ENCODE assay signal across 14 cellular contexts in genomic region chr3:14426305-14426620, GRCh38. TPM values are rescaled to one million over a fixed set of nuclear protein-coding genes. Genes with fewer than 3 reads are reported as not detected.
DNase-seq lines count a peak whose midpoint lies in the region; ATAC-seq and TF ChIP-seq lines count a peak whose summit lies in the region.
"Had no signal": no experiment of that assay in that cellular context is flagged by ENCODE, and none has a peak within 500 bp of the region (broad histone marks: within the 10 kb centered on the region; RNA-seq: fewer than 3 reads in every experiment).

No MANE protein-coding gene starts in this region.

- ATAC-seq in T-cell (replicated peaks in 1 of 4) (peak in 2 of 4 experiments; percentile 4 to 23), GM19023 (IDR thresholded peaks at IDR 0.05; ENCODE audit: unreplicated experiment) (no peak), gastroesophageal sphincter (no peak)

- H3K27ac Mint-ChIP-seq in activated naive CD4-positive, alpha-beta T cell treated with anti-CD3 and anti-CD28 coated beads, Interleukin-2, amount 10 ng/mL, durations not matched to agents 7 days and 5 days = peak overlapping the region; percentile 78
- H3K27ac Mint-ChIP-seq in T-cell = peak overlapping the region; percentile 99
- H3K27ac Mint-ChIP-seq in endothelial cell (ENCODE audit: unreplicated experiment) = peak overlapping the region; percentile 18
- H3K27ac Mint-ChIP-seq in type B pancreatic cell = peak overlapping the region; percentile 60

- H3K4me3 ChIP-seq in gastroesophageal sphincter = no peak overlapping the region
- H3K4me3 ChIP-seq: cardiac muscle cell, GM23248, prostate gland had no signal

- TF ChIP-seq POLR2A in gastroesophageal sphincter (IDR thresholded peaks at IDR 0.05) = no peak

- POLR2A ChIA-PET in T-cell (lab: Charles Lee) = interaction anchor here in 1 of 2 donors (0.6 to 0.9 kb wide), 2 partner anchors 247 to 250 kb away, joined by 3 read pairs; partner anchors contain the start of gene LSM3

- no peak for TF ChIP-seq CTCF in endothelial cell (IDR thresholded peaks at IDR 0.05; ENCODE audit: unreplicated experiment)
- no peak for TF ChIP-seq CTCF in type B pancreatic cell (conservative IDR thresholded peaks at IDR 0.05)
- no peak for TF ChIP-seq CTCF in gastroesophageal sphincter (IDR thresholded peaks at IDR 0.05)

- no peaks in the 10 kb centered on the region for H3K27me3 Mint-ChIP-seq in activated naive CD4-positive, alpha-beta T cell treated with anti-CD3 and anti-CD28 coated beads, Interleukin-2, amount 10 ng/mL, durations not matched to agents 7 days and 5 days
- no peaks in the 10 kb centered on the region for H3K27me3 Mint-ChIP-seq in T-cell
- peaks cover 12% of the 10 kb centered on the region for H3K27me3 Mint-ChIP-seq in endothelial cell (ENCODE audit: unreplicated experiment)
- no peaks in the 10 kb centered on the region for H3K27me3 Mint-ChIP-seq in type B pancreatic cell

- H3K4me1 ChIP-seq in gastroesophageal sphincter = peaks cover 0 to 80% (median 7%) of the 10 kb centered on the region in 3 donors
- H3K4me1 ChIP-seq: prostate gland had no signal

- no peaks in the 10 kb centered on the region for H3K9me3 ChIP-seq in gastroesophageal sphincter
- H3K9me3 ChIP-seq: prostate gland had no signal

- H3K36me3 Mint-ChIP-seq in activated naive CD4-positive, alpha-beta T cell treated with anti-CD3 and anti-CD28 coated beads, Interleukin-2, amount 10 ng/mL, durations not matched to agents 7 days and 5 days = peaks cover 9% of the 10 kb centered on the region
- H3K36me3 Mint-ChIP-seq in T-cell = no peaks in the 10 kb centered on the region
- no peaks in the 10 kb centered on the region for H3K36me3 Mint-ChIP-seq in endothelial cell (ENCODE audit: low read depth, unreplicated experiment)
- no peaks in the 10 kb centered on the region for H3K36me3 Mint-ChIP-seq in type B pancreatic cell

- no peaks in the 10 kb centered on the region for H3K27me3 ChIP-seq in gastroesophageal sphincter
- H3K27me3 ChIP-seq: cardiac muscle cell had no signal

- H3K4me3 Mint-ChIP-seq in activated naive CD4-positive, alpha-beta T cell treated with anti-CD3 and anti-CD28 coated beads, Interleukin-2, amount 10 ng/mL, durations not matched to agents 7 days and 5 days = peak overlapping the region; percentile 51
- H3K4me3 Mint-ChIP-seq in T-cell (peak overlapping the region; percentile 59 to 74 (median 63)), endothelial cell (ENCODE audit: unreplicated experiment) (no peak overlapping the region), type B pancreatic cell (no peak overlapping the region)

- no peak for TF ChIP-seq EP300 in gastroesophageal sphincter (IDR thresholded peaks at IDR 0.05)

- CTCF ChIA-PET in activated naive CD4-positive, alpha-beta T cell treated with anti-CD3 and anti-CD28 coated beads, Interleukin-2, amount 10 ng/mL, durations not matched to agents 7 days and 5 days (lab: Charles Lee) = interaction anchor here (0.7 to 1.5 kb wide), 5 partner anchors 21 to 41 kb away, joined by 3 to 6 read pairs (median 5); partner anchors contain the start of gene SLC6A6
- CTCF ChIA-PET in T-cell (lab: Charles Lee) = interaction anchor here in 1 of 2 donors (0.7 kb wide), 1 partner anchor 41 kb away, joined by 3 read pairs; no protein-coding TSS in a partner anchor

- H3K27ac ChIP-seq in gastroesophageal sphincter = no peak overlapping the region
- H3K27ac ChIP-seq: cardiac muscle cell, GM23248, prostate gland had no signal

- no peaks in the 10 kb centered on the region for H3K9me3 Mint-ChIP-seq in activated naive CD4-positive, alpha-beta T cell treated with anti-CD3 and anti-CD28 coated beads, Interleukin-2, amount 10 ng/mL, durations not matched to agents 7 days and 5 days
- no peaks in the 10 kb centered on the region for H3K9me3 Mint-ChIP-seq in T-cell
- H3K9me3 Mint-ChIP-seq in endothelial cell (ENCODE audit: unreplicated experiment) = no peaks in the 10 kb centered on the region
- H3K9me3 Mint-ChIP-seq in type B pancreatic cell = no peaks in the 10 kb centered on the region

- DNase-seq in activated naive CD4-positive, alpha-beta T cell treated with anti-CD3 and anti-CD28 coated beads, Interleukin-2, amount 10 ng/mL, durations not matched to agents 7 days and 5 days = no peak
- DNase-seq in activated naive CD4-positive, alpha-beta T cell treated with Interleukin-2 at 50 U/mL for 16 hours = no peak
- DNase-seq in T-cell = no peak
- DNase-seq in endothelial cell (ENCODE audit: low spot score) = no peak
- DNase-seq in type B pancreatic cell (ENCODE audit: extremely low spot score, unreplicated experiment) = no peak
- no peak for DNase-seq in central memory CD4-positive, alpha-beta T cell
- DNase-seq: GM23248, islet precursor cell, NCI-H187, SHP77 had no signal

- no peaks in the 10 kb centered on the region for H3K36me3 ChIP-seq in gastroesophageal sphincter
- H3K36me3 ChIP-seq: cardiac muscle cell, prostate gland had no signal

- peaks cover 85% of the 10 kb centered on the region for H3K4me1 Mint-ChIP-seq in activated naive CD4-positive, alpha-beta T cell treated with anti-CD3 and anti-CD28 coated beads, Interleukin-2, amount 10 ng/mL, durations not matched to agents 7 days and 5 days
- H3K4me1 Mint-ChIP-seq in T-cell (peaks cover 88 to 99% (median 97%) of the 10 kb centered on the region in 3 donors), endothelial cell (ENCODE audit: unreplicated experiment) (peaks cover 9% of the 10 kb centered on the region), type B pancreatic cell (ENCODE audit: unreplicated experiment) (peaks cover 54% of the 10 kb centered on the region)

- WGBS in gastroesophageal sphincter (ENCODE audit: low coverage in 1 of 2), 2 donors = 82 to 84% methylated on average over 4 to 5 of the region's 5 CpGs

RNA-seq across cellular contexts. Expression of gene SLC6A6, which starts 23.9 kb away (rescaled TPM):
- total RNA-seq in T-cell (10 to 100 TPM; 49.3 to 72.5 (median 63.6) TPM), endothelial cell (ENCODE audit: unreplicated experiment) (46.3 TPM), type B pancreatic cell (ENCODE audit: low replicate concordance) (24.5 and 30.3 TPM in 2 replicates), gastroesophageal sphincter (10 to 100 TPM; 15.4 to 37.6 (median 20.9) TPM)

Comparison
In these comparisons a context has a peak if more than half of its experiments do, and no peak if none do; other contexts are left out.
1. H3K27ac Mint-ChIP-seq: peak in every context shown above with its lines; median percentile 99 in T-cell; 78 in activated naive CD4-positive, alpha-beta T cell treated with anti-CD3 and anti-CD28 coated beads, Interleukin-2, amount 10 ng/mL, durations not matched to agents 7 days and 5 days; 60 in type B pancreatic cell; 18 in endothelial cell.
2. H3K4me3 Mint-ChIP-seq: peak in activated naive CD4-positive, alpha-beta T cell treated with anti-CD3 and anti-CD28 coated beads, Interleukin-2, amount 10 ng/mL, durations not matched to agents 7 days and 5 days (single experiment) and T-cell (3 of 3); none in endothelial cell (single experiment) and type B pancreatic cell (single experiment).